Comparison of ENCODE assay signal across 19 cellular contexts in genomic region chr5:127409923-127410675, GRCh38.
DNase-seq lines count a peak whose midpoint lies in the region; ATAC-seq, FAIRE-seq and TF ChIP-seq lines count a peak whose summit lies in the region.
"Had no signal": no experiment of that assay in that cellular context is flagged by ENCODE, and none has a peak within 500 bp of the region (broad histone marks: within the 10 kb centered on the region; RNA-seq: fewer than 3 reads in every experiment).

No MANE protein-coding gene starts in this region.

- intact Hi-C loops in psoas muscle (cut with DNase I) = loop anchor here in 1 of 2 donors (10.0 kb wide), 1 partner anchor 115 kb away; the partner anchor contains the start of gene MEGF10

- no peaks in the 10 kb centered on the region for H3K36me3 ChIP-seq in psoas muscle (ENCODE audit: insufficient read depth in 1 of 2, low read depth in 1 of 2)
- H3K36me3 ChIP-seq: sigmoid colon had no signal

- in situ Hi-C loops in GM13977 (cut with MboI; ENCODE audit: low pct_unique_long_range_greater_than_20kb, low sequenced_read_pairs, unreplicated experiment) = no loop called here

- H3K9me3 ChIP-seq in psoas muscle = no peaks in the 10 kb centered on the region
- H3K9me3 ChIP-seq: sigmoid colon had no signal

- TF ChIP-seq CTCF in psoas muscle (IDR thresholded peaks at IDR 0.05) = no peak
- TF ChIP-seq CTCF in GM13977 (IDR thresholded peaks at IDR 0.05; ENCODE audit: extremely low read depth, insufficient read depth, missing control alignments) = no peak

- no peak for TF ChIP-seq POLR2A in GM12891 (IDR thresholded peaks at IDR 0.05; ENCODE audit: low read depth, low read length)

- ATAC-seq in HG02798 (IDR thresholded peaks at IDR 0.05; ENCODE audit: poor library complexity, unreplicated experiment) (peak; percentile 58), psoas muscle (peak; percentile 45 to 79 (median 65)), HG02623 (IDR thresholded peaks at IDR 0.05; ENCODE audit: unreplicated experiment) (no peak), HG02981 (IDR thresholded peaks at IDR 0.05; ENCODE audit: unreplicated experiment) (no peak), GM19351 (IDR thresholded peaks at IDR 0.05; ENCODE audit: unreplicated experiment) (no peak)
- ATAC-seq: activated naive CD8-positive, alpha-beta T cell treated with anti-CD3 and anti-CD28 coated beads, Interleukin-2, amount 50 U/mL, for 24 hours had no signal

- 35 to 53% (median 40%) methylated on average over 15 of the region's 15 CpGs for WGBS in psoas muscle, 3 donors

- H3K27ac ChIP-seq in caudate nucleus (ENCODE audit: low read depth, low read length) = peak overlapping the region; percentile 72
- H3K27ac ChIP-seq in psoas muscle = peak overlapping the region; percentile 69
- H3K27ac ChIP-seq: sigmoid colon had no signal

- FAIRE-seq in GM12891 (lab: Jason Lieb, UNC) = peak; percentile 77
- FAIRE-seq: TTC549, urothelium cell line had no signal

- no peaks in the 10 kb centered on the region for H3K27me3 ChIP-seq in psoas muscle (ENCODE audit: insufficient read depth in 3 of 3, low read length in 2 of 3)
- H3K27me3 ChIP-seq: sigmoid colon had no signal

- H3K4me1 ChIP-seq in psoas muscle = peaks cover 18% of the 10 kb centered on the region
- H3K4me1 ChIP-seq: sigmoid colon had no signal

- no peak for DNase-seq in GM12891 (ENCODE audit: insufficient read length, low spot score)
- no peak for DNase-seq in caudate nucleus (lab: John Stamatoyannopoulos, UW)
- peak in 1 of 2 donors; percentile 22 for DNase-seq in psoas muscle
- DNase-seq in GM13977 (ENCODE audit: low spot score) = no peak
- DNase-seq: activated CD4-positive, alpha-beta memory T cell treated with anti-CD3 and anti-CD28 coated beads for 36 hours; activated naive CD8-positive, alpha-beta T cell treated with anti-CD3 and anti-CD28 coated beads, Interleukin-2, amount 50 U/mL, for 24 hours; activated T-cell treated with anti-CD3 and anti-CD28 coated beads, Interleukin-2, amount 50 U/mL, for 48 hours; foreskin melanocyte; mammary epithelial cell; NCI-H2029; NCI-H510A treated with DMSO at 0.1 percent for 48 hours; sigmoid colon; stimulated activated CD4-positive, alpha-beta T cell treated with anti-CD3 and anti-CD28 coated beads, Interleukin-4, amount 100 ng/mL, for 4 hours had no signal

- H3K4me3 ChIP-seq in psoas muscle = peak overlapping the region; percentile 51
- H3K4me3 ChIP-seq: sigmoid colon had no signal

TF ChIP-seq in GM12891, 5 proteins besides CTCF, POLR2A, EP300 and RAD21:
- no peak for TF ChIP-seq POLR2AphosphoS5 (IDR thresholded peaks at IDR 0.05; ENCODE audit: low read depth, low read length)

Comparison
In these comparisons a context has a peak if more than half of its experiments do, and no peak if none do; other contexts are left out.
1. ATAC-seq: peak in HG02798 (single experiment) and psoas muscle (4 of 4); none in HG02623 (single experiment), HG02981 (single experiment) and GM19351 (single experiment).